ENCODE assay signal across 28 cellular contexts in the genomic region with DNA sequence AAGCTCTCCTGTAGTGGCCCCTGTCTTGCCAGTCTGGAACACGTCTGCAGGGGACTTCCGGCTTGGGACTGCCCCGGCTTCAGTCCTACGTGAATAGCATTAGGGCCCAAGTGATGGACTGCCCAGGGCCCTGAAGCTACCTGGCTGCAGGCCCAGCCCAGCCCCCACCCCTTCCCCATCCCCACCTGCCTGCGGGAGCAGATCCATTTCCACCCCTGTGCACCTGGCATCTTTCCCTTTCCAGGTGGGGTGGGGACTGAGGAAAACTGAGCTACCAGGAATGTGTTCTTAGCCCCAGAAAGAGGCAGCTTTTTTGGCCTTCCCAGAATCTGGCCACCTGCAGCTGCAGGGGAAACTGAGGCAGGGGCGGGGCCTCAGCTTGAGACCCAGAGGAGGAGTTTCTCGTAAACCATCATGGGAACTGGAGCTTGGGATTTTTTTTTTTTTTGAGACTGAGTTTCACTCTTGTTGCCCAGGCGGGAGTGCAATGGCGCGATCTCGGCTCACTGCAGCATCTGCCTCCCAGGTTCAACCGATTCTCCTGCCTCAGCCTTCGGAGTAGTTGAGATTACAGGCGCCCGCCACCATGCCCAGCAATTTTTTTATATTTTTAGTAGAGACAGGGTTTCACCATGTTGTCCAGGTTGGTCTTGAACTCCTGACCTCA. TPM values are rescaled to one million over a fixed set of nuclear protein-coding genes. Genes with fewer than 3 reads are reported as not detected.
A peak's percentile ranks its signal among the peaks of the same experiment; 100 is the strongest.
DNase-seq lines count a peak whose midpoint lies in the region; ATAC-seq, FAIRE-seq and TF ChIP-seq lines count a peak whose summit lies in the region.
"Had no signal": no experiment of that assay in that cellular context is flagged by ENCODE, and none has a peak within 500 bp of the region (broad histone marks: within the 10 kb centered on the region; RNA-seq: fewer than 3 reads in every experiment).

No MANE protein-coding gene starts in this region.

- peaks cover 68% of the 10 kb centered on the region for H3K4me1 ChIP-seq in lower lobe of right lung

- H3K27ac Mint-ChIP-seq in natural killer cell treated with Interleukin-12 subunit alpha and Interleukin-12 subunit beta and Interleukin-15 and Interleukin-18, amount 100 ng/mL, for 72 hours, result no peak overlapping the region
- H3K27ac Mint-ChIP-seq: CD4-positive, CD25-positive, alpha-beta regulatory T cell; IgD-negative memory B cell; WTC11 had no signal

- in situ Hi-C loops in KBM-7 (cut with MboI; ENCODE audit: low pct_unique_long_range_greater_than_20kb, low sequenced_read_pairs), result no loop called here

- peak; percentile 36 for DNase-seq in DMS153 (lab: John Stamatoyannopoulos, UW)
- no peak for DNase-seq in DMS153 treated with DMSO at 0.1 percent for 48 hours (lab: John Stamatoyannopoulos, UW; ENCODE audit: unreplicated experiment)
- no peak for DNase-seq in GM12892 (ENCODE audit: insufficient read length)
- DNase-seq in NCI-H510A treated with DMSO at 0.1 percent for 48 hours (lab: John Stamatoyannopoulos, UW), result peak; percentile 95
- peak; percentile 29 for DNase-seq in lower lobe of right lung
- DNase-seq in natural killer cell treated with Interleukin-12 subunit alpha and Interleukin-12 subunit beta and Interleukin-15 and Interleukin-18, amount 100 ng/mL, for 72 hours (ENCODE audit: low spot score), result no peak
- no peak for DNase-seq in activated CD4-positive, alpha-beta T cell treated with anti-CD3 and anti-CD28 coated beads, Interleukin-2, amount 50 U/mL, for 4 hours
- no peak for DNase-seq in KBM-7
- DNase-seq: 8988T; activated CD4-positive, alpha-beta T cell treated with anti-CD3 and anti-CD28 coated beads, Interleukin-2, amount 50 U/mL, for 1 hour; activated naive CD4-positive, alpha-beta T cell treated with Interleukin-2 at 50 U/mL for 16 hours; CD4-positive, CD25-positive, alpha-beta regulatory T cell; H7; mesenchymal stem cell; NCI-H446; stimulated activated naive CD4-positive, alpha-beta T cell treated with Interleukin-2 at 50 U/mL for 16 hours; T1000 had no signal

- TF ChIP-seq CTCF in lower lobe of right lung (IDR thresholded peaks at IDR 0.05), result no peak

- no peaks in the 10 kb centered on the region for H3K36me3 Mint-ChIP-seq in natural killer cell treated with Interleukin-12 subunit alpha and Interleukin-12 subunit beta and Interleukin-15 and Interleukin-18, amount 100 ng/mL, for 72 hours
- H3K36me3 Mint-ChIP-seq: CD4-positive, CD25-positive, alpha-beta regulatory T cell; IgD-negative memory B cell; WTC11 had no signal

- H3K36me3 ChIP-seq in lower lobe of right lung, result no peaks in the 10 kb centered on the region
- H3K36me3 ChIP-seq: adrenal gland had no signal

- H3K27ac ChIP-seq in lower lobe of right lung, result no peak overlapping the region
- H3K27ac ChIP-seq: adrenal gland had no signal

- H3K27me3 ChIP-seq in lower lobe of right lung (ENCODE audit: low read depth), result no peaks in the 10 kb centered on the region
- H3K27me3 ChIP-seq: adrenal gland, body of pancreas had no signal

- no peak for ATAC-seq in lower lobe of right lung
- ATAC-seq in natural killer cell treated with Interleukin-12 subunit alpha and Interleukin-12 subunit beta and Interleukin-15 and Interleukin-18, amount 100 ng/mL, for 72 hours, result no peak
- ATAC-seq: body of pancreas, left lobe of liver, WTC11 had no signal

- no peaks in the 10 kb centered on the region for H3K9me3 ChIP-seq in lower lobe of right lung
- H3K9me3 ChIP-seq: adrenal gland, body of pancreas had no signal

- peak; percentile 57 for FAIRE-seq in GM12892 (lab: Jason Lieb, UNC)
- FAIRE-seq: GM19239, urothelium cell line had no signal

- H3K4me3 ChIP-seq in lower lobe of right lung, result no peak overlapping the region
- H3K4me3 ChIP-seq: adrenal gland, body of pancreas had no signal

- peaks cover 2 to 5% of the 10 kb centered on the region in 2 donors for H3K27me3 Mint-ChIP-seq in natural killer cell treated with Interleukin-12 subunit alpha and Interleukin-12 subunit beta and Interleukin-15 and Interleukin-18, amount 100 ng/mL, for 72 hours

- H3K4me1 Mint-ChIP-seq in natural killer cell treated with Interleukin-12 subunit alpha and Interleukin-12 subunit beta and Interleukin-15 and Interleukin-18, amount 100 ng/mL, for 72 hours (ENCODE audit: low read depth in 2 of 2), result peaks cover 0 to 1% of the 10 kb centered on the region in 2 donors

- intact Hi-C loops in lower lobe of right lung (cut with DNase I), result no loop called here

- H3K9me3 Mint-ChIP-seq in natural killer cell treated with Interleukin-12 subunit alpha and Interleukin-12 subunit beta and Interleukin-15 and Interleukin-18, amount 100 ng/mL, for 72 hours, result no peaks in the 10 kb centered on the region
- H3K9me3 Mint-ChIP-seq: WTC11 had no signal

- H3K4me3 Mint-ChIP-seq in natural killer cell treated with Interleukin-12 subunit alpha and Interleukin-12 subunit beta and Interleukin-15 and Interleukin-18, amount 100 ng/mL, for 72 hours, result no peak overlapping the region
- H3K4me3 Mint-ChIP-seq: CD4-positive, CD25-positive, alpha-beta regulatory T cell; IgD-negative memory B cell; WTC11 had no signal

- TF ChIP-seq POLR2A in GM12892 (IDR thresholded peaks at IDR 0.05; ENCODE audit: low read depth, low read length), result no peak

RNA-seq across cellular contexts. Expression of a gene that starts 3.2 kb away (rescaled TPM):
- polyA plus RNA-seq in GM12892 (2012; ENCODE audit: missing spikeins), result 0.51 TPM
- 2.1 TPM for total RNA-seq in lower lobe of right lung
- not detected for total RNA-seq in natural killer cell treated with Interleukin-12 subunit alpha and Interleukin-12 subunit beta and Interleukin-15 and Interleukin-18, amount 100 ng/mL, for 72 hours
- total RNA-seq: adrenal gland, cerebellum, left lobe of liver, M059J, posterior vena cava, temporal lobe had no signal
- polyA plus RNA-seq: CD4-positive, CD25-positive, alpha-beta regulatory T cell; IgD-negative memory B cell had no signal

Comparison
In these comparisons a context has a peak if more than half of its experiments do, and no peak if none do; other contexts are left out.
1. DNase-seq: peak in DMS153 (single experiment), NCI-H510A treated with DMSO at 0.1 percent for 48 hours (single experiment) and lower lobe of right lung (single experiment); none in DMS153 treated with DMSO at 0.1 percent for 48 hours (single experiment), GM12892 (single experiment), natural killer cell treated with Interleukin-12 subunit alpha and Interleukin-12 subunit beta and Interleukin-15 and Interleukin-18, amount 100 ng/mL, for 72 hours (single experiment), activated CD4-positive, alpha-beta T cell treated with anti-CD3 and anti-CD28 coated beads, Interleukin-2, amount 50 U/mL, for 4 hours (0 of 2) and KBM-7 (single experiment).